Comparison of ENCODE assay signal across 17 cellular contexts in genomic region chr9:105865315-105865714, GRCh38.
DNase-seq lines count a peak whose midpoint lies in the region; ATAC-seq and TF ChIP-seq lines count a peak whose summit lies in the region.
"Had no signal": no experiment of that assay in that cellular context is flagged by ENCODE, and none has a peak within 500 bp of the region (broad histone marks: within the 10 kb centered on the region; RNA-seq: fewer than 3 reads in every experiment).

No MANE protein-coding gene starts in this region.

- H3K4me1 ChIP-seq in CD8-positive, alpha-beta memory T cell (ENCODE audit: insufficient read depth, low read length), result no peaks in the 10 kb centered on the region
- H3K4me1 ChIP-seq in gastrocnemius medialis, result peaks cover 0 to 9% of the 10 kb centered on the region in 2 donors
- H3K4me1 ChIP-seq: BLaER1 had no signal

- H3K36me3 Mint-ChIP-seq in CD8-positive, alpha-beta memory T cell, result no peaks in the 10 kb centered on the region
- H3K36me3 Mint-ChIP-seq: CD14-positive monocyte; CD4-positive, alpha-beta memory T cell had no signal

- H3K4me1 Mint-ChIP-seq in CD8-positive, alpha-beta memory T cell, result no peaks in the 10 kb centered on the region
- H3K4me1 Mint-ChIP-seq: CD14-positive monocyte; CD4-positive, alpha-beta memory T cell had no signal

- H3K27me3 ChIP-seq in CD8-positive, alpha-beta memory T cell (ENCODE audit: insufficient read depth, low read length, poor library complexity, severe bottlenecking), result no peaks in the 10 kb centered on the region
- no peaks in the 10 kb centered on the region for H3K27me3 ChIP-seq in gastrocnemius medialis
- H3K27me3 ChIP-seq: BLaER1 had no signal

- CTCF ChIA-PET in CD8-positive, alpha-beta memory T cell (lab: Charles Lee), result interaction anchor here (0.8 kb wide), 1 partner anchor 16 kb away, joined by 4 read pairs; no protein-coding TSS in a partner anchor

- H3K4me3 Mint-ChIP-seq in CD8-positive, alpha-beta memory T cell, result no peak overlapping the region
- H3K4me3 Mint-ChIP-seq: CD14-positive monocyte; CD4-positive, alpha-beta memory T cell; H9 had no signal

- in situ Hi-C loops in gastrocnemius medialis (cut with MboI; ENCODE audit: low sequenced_read_pairs in 4 of 4), result loop anchor here in 1 of 4 donors (25.0 kb wide), 1 partner anchor 253 kb away; no protein-coding TSS in a partner anchor

- no peaks in the 10 kb centered on the region for H3K9me3 ChIP-seq in CD8-positive, alpha-beta memory T cell (ENCODE audit: low read length)
- no peaks in the 10 kb centered on the region for H3K9me3 ChIP-seq in gastrocnemius medialis
- H3K9me3 ChIP-seq: BLaER1 had no signal

- POLR2A ChIA-PET in CD8-positive, alpha-beta memory T cell (lab: Charles Lee), result no interaction called here

- no peak overlapping the region for H3K27ac Mint-ChIP-seq in CD8-positive, alpha-beta memory T cell
- H3K27ac Mint-ChIP-seq: CD14-positive monocyte; CD4-positive, alpha-beta memory T cell; H9 had no signal

- no peaks in the 10 kb centered on the region for H3K36me3 ChIP-seq in CD8-positive, alpha-beta memory T cell (ENCODE audit: insufficient read depth, low read length)
- H3K36me3 ChIP-seq in gastrocnemius medialis, result no peaks in the 10 kb centered on the region
- H3K36me3 ChIP-seq: BLaER1 had no signal

- peak overlapping the region; percentile 61 for H3K27ac ChIP-seq in CD8-positive, alpha-beta memory T cell (ENCODE audit: low read depth, low read length)
- peak overlapping the region in 1 of 4 donors; percentile 27 for H3K27ac ChIP-seq in gastrocnemius medialis
- H3K27ac ChIP-seq: BLaER1 had no signal

- H3K9me3 Mint-ChIP-seq in CD8-positive, alpha-beta memory T cell, result peaks cover 4 to 29% (median 11%) of the 10 kb centered on the region in 5 donors
- H3K9me3 Mint-ChIP-seq: CD14-positive monocyte, H9 had no signal

- intact Hi-C loops in Right ventricle myocardium superior (cut with DNase I) (no loop called here), cardiac septum (cut with DNase I) (no loop called here), gastrocnemius medialis (cut with DNase I; ENCODE audit: low total_unique reads) (no loop called here)

- TF ChIP-seq CTCF in gastrocnemius medialis (IDR thresholded peaks at IDR 0.05 in 4 of 5, conservative IDR thresholded peaks at IDR 0.05 in 1 of 5), result no peak

- no peak for TF ChIP-seq POLR2A in gastrocnemius medialis (IDR thresholded peaks at IDR 0.05)

- ATAC-seq in Right ventricle myocardium superior (ENCODE audit: poor library complexity) (peak; percentile 60), gastrocnemius medialis (peak; percentile 15 to 61), HG02870 (IDR thresholded peaks at IDR 0.05; ENCODE audit: unreplicated experiment) (no peak)
- ATAC-seq: GM12878, HepG2 had no signal

- H3K27me3 Mint-ChIP-seq in CD8-positive, alpha-beta memory T cell, result no peaks in the 10 kb centered on the region

- H3K4me3 ChIP-seq in CD8-positive, alpha-beta memory T cell (ENCODE audit: low read length), result no peak overlapping the region
- H3K4me3 ChIP-seq in gastrocnemius medialis, result no peak overlapping the region
- H3K4me3 ChIP-seq: BLaER1, GM12878 had no signal

- DNase-seq in Right ventricle myocardium superior, result no peak
- DNase-seq in cardiac septum (ENCODE audit: low spot score), result no peak
- no peak for DNase-seq in CD8-positive, alpha-beta memory T cell
- DNase-seq in left kidney (ENCODE audit: low read depth, low spot score), result peak; percentile 78
- DNase-seq in gastrocnemius medialis, result no peak
- no peak for DNase-seq in NCI-H1092 treated with DMSO at 0.1 percent for 48 hours (lab: John Stamatoyannopoulos, UW)
- DNase-seq: 8988T; Calu3; CD4-positive, alpha-beta memory T cell; DND-41; EL; H9 had no signal
